ENCODE assay signal across 9 cellular contexts in the genomic region with DNA sequence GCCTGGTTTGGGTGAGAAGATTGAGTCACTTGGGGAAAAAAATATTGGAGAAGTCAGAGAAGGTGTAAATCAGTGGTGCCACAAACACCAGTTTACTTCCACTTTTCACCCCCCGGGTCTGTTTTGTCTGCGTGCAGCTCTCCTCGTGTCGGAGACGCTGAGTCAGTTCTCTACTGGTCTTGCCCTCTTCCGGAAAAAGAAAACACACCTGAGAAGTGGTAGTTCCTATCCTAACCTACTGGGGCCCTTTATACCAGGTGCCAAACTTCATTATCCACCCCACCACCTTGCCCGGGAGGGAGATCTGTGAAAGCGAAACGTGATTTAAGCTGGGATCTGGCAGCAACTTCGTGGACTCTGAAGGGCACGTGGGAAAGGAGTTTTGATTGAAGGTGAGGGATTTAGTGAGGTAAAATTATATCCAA. TPM values are rescaled to one million over a fixed set of nuclear protein-coding genes. Genes with fewer than 3 reads are reported as not detected.
A peak's percentile ranks its signal among the peaks of the same experiment; 100 is the strongest.
DNase-seq lines count a peak whose midpoint lies in the region; ATAC-seq, FAIRE-seq and TF ChIP-seq lines count a peak whose summit lies in the region.
"Had no signal": no experiment of that assay in that cellular context is flagged by ENCODE, and none has a peak within 500 bp of the region (broad histone marks: within the 10 kb centered on the region; RNA-seq: fewer than 3 reads in every experiment).

No MANE protein-coding gene starts in this region.

- peaks cover 38% of the 10 kb centered on the region for H3K79me2 ChIP-seq in hepatocyte

- peak; percentile 41 for TF ChIP-seq CTCF in CD8-positive, alpha-beta T cell (IDR thresholded peaks at IDR 0.05)
- TF ChIP-seq CTCF in hepatocyte (IDR thresholded peaks at IDR 0.05; ENCODE audit: poor library complexity), result no peak

- FAIRE-seq in small intestine (lab: Jason Lieb, UNC), result no peak
- FAIRE-seq: TTC549 had no signal

- no peaks in the 10 kb centered on the region for H3K27me3 Mint-ChIP-seq in CD8-positive, alpha-beta T cell (ENCODE audit: low read depth)

- no peaks in the 10 kb centered on the region for H3K9me3 ChIP-seq in CD8-positive, alpha-beta T cell (ENCODE audit: low read length)
- H3K9me3 ChIP-seq in hepatocyte (ENCODE audit: low read depth) (no peaks in the 10 kb centered on the region), small intestine (ENCODE audit: control insufficient read depth, low read depth) (no peaks in the 10 kb centered on the region)

- peaks cover 43% of the 10 kb centered on the region for H3K4me1 Mint-ChIP-seq in CD8-positive, alpha-beta T cell (ENCODE audit: low read depth)

- H4K20me1 ChIP-seq in hepatocyte (ENCODE audit: insufficient read depth, poor library complexity, severe bottlenecking), result peaks cover 31% of the 10 kb centered on the region

- DNase-seq in CD8-positive, alpha-beta T cell, result peak; percentile 42 to 87 (median 75)
- peak; percentile 43 for DNase-seq in RPMI7951 (ENCODE audit: low read depth)
- peak; percentile 66 to 68 for DNase-seq in activated naive CD4-positive, alpha-beta T cell treated with anti-CD3 and anti-CD28 coated beads, Interleukin-2, amount 50 U/mL, for 72 hours (ENCODE audit: low spot score in 2 of 2)
- DNase-seq in hepatocyte (ENCODE audit: low spot score), result peak; percentile 56
- DNase-seq in small intestine, result peak; percentile 79
- no peak for DNase-seq in ecto neural progenitor cell (ENCODE audit: low spot score)

- peak overlapping the region; percentile 66 for H3K4me3 ChIP-seq in CD8-positive, alpha-beta T cell (ENCODE audit: low read depth, low read length)
- H3K4me3 ChIP-seq in hepatocyte (peak overlapping the region; percentile 30), small intestine (ENCODE audit: low read depth in 1 of 2, low read length in 2 of 2) (peak overlapping the region; percentile 19 to 51)

- H3K4me3 Mint-ChIP-seq in CD8-positive, alpha-beta T cell, result peak overlapping the region; percentile 97

- CTCF ChIA-PET in CD8-positive, alpha-beta T cell (lab: Charles Lee), result interaction anchor here (0.8 to 4.4 kb wide), 20 partner anchors 13 to 403 kb away, joined by 3 to 39 read pairs (median 5); no protein-coding TSS in a partner anchor

- POLR2A ChIA-PET in CD8-positive, alpha-beta T cell (lab: Charles Lee), result interaction anchor here (0.9 to 4.4 kb wide), 20 partner anchors 9 to 376 kb away, joined by 3 to 45 read pairs (median 10); no protein-coding TSS in a partner anchor

- peaks cover 12% of the 10 kb centered on the region for H3K36me3 Mint-ChIP-seq in CD8-positive, alpha-beta T cell
- H3K36me3 Mint-ChIP-seq in activated naive CD4-positive, alpha-beta T cell treated with anti-CD3 and anti-CD28 coated beads, Interleukin-2, amount 50 U/mL, for 72 hours, result peaks cover 42 to 55% of the 10 kb centered on the region in 2 donors

- no peaks in the 10 kb centered on the region for H3K9me3 Mint-ChIP-seq in CD8-positive, alpha-beta T cell
- peaks cover 0 to 4% of the 10 kb centered on the region in 2 donors for H3K9me3 Mint-ChIP-seq in activated naive CD4-positive, alpha-beta T cell treated with anti-CD3 and anti-CD28 coated beads, Interleukin-2, amount 50 U/mL, for 72 hours

- no peaks in the 10 kb centered on the region for H3K9me2 ChIP-seq in hepatocyte (replicated peaks; ENCODE audit: insufficient read depth)

- peak overlapping the region; percentile 99 for H3K27ac Mint-ChIP-seq in CD8-positive, alpha-beta T cell
- peak overlapping the region; percentile 94 to 98 for H3K27ac Mint-ChIP-seq in activated naive CD4-positive, alpha-beta T cell treated with anti-CD3 and anti-CD28 coated beads, Interleukin-2, amount 50 U/mL, for 72 hours

- H3K4me2 ChIP-seq in hepatocyte, result peak overlapping the region; percentile 75

- H3K36me3 ChIP-seq in CD8-positive, alpha-beta T cell (ENCODE audit: insufficient read depth, low read length), result no peaks in the 10 kb centered on the region
- no peaks in the 10 kb centered on the region for H3K36me3 ChIP-seq in hepatocyte (replicated peaks; ENCODE audit: insufficient read depth, low read depth)
- no peaks in the 10 kb centered on the region for H3K36me3 ChIP-seq in small intestine (ENCODE audit: control insufficient read depth in 2 of 2, insufficient read depth in 2 of 2, low read length in 2 of 2)

- no peaks in the 10 kb centered on the region for H3K27me3 ChIP-seq in CD8-positive, alpha-beta T cell (ENCODE audit: insufficient read depth, low read length)
- no peaks in the 10 kb centered on the region for H3K27me3 ChIP-seq in hepatocyte
- no peaks in the 10 kb centered on the region for H3K27me3 ChIP-seq in small intestine (ENCODE audit: control insufficient read depth in 2 of 2, insufficient read depth in 2 of 2, low read length in 2 of 2)

- H2AFZ ChIP-seq in hepatocyte, result peak overlapping the region; percentile 74

- WGBS in hepatocyte (ENCODE audit: low lambda C conversion rate, missing lambda C conversion rate), result 38% methylated on average over 11 of the region's 11 CpGs
- WGBS in small intestine, 3 donors, result 9 to 16% (median 10%) methylated on average over 11 of the region's 11 CpGs

- intact Hi-C loops in CD8-positive, alpha-beta T cell (cut with DNase I, micrococcal nuclease), result loop anchor here (1.0 to 10.0 kb wide), 16 partner anchors 21 to 1847 kb away; a partner anchor contains a TSS

- peak overlapping the region; percentile 86 for H3K27ac ChIP-seq in CD8-positive, alpha-beta T cell (ENCODE audit: low read depth, low read length)
- peak overlapping the region; percentile 99 for H3K27ac ChIP-seq in hepatocyte
- peak overlapping the region; percentile 96 to 98 for H3K27ac ChIP-seq in small intestine (ENCODE audit: low read depth in 1 of 2, low read length in 1 of 2)

- ATAC-seq in CD8-positive, alpha-beta T cell, result peak; percentile 49
- peak; percentile 50 for ATAC-seq in GM19452 (IDR thresholded peaks at IDR 0.05; ENCODE audit: unreplicated experiment)
- peak; percentile 38 for ATAC-seq in HG03521 (IDR thresholded peaks at IDR 0.05; ENCODE audit: unreplicated experiment)
- ATAC-seq in activated naive CD4-positive, alpha-beta T cell treated with anti-CD3 and anti-CD28 coated beads, Interleukin-2, amount 50 U/mL, for 72 hours, result peak; percentile 47 to 63

- peaks cover 31% of the 10 kb centered on the region for H3K4me1 ChIP-seq in CD8-positive, alpha-beta T cell (ENCODE audit: insufficient read depth, low read length)
- H3K4me1 ChIP-seq in hepatocyte (ENCODE audit: insufficient read depth) (peaks cover 27% of the 10 kb centered on the region), small intestine (ENCODE audit: control insufficient read depth in 2 of 2, insufficient read depth in 1 of 2, low read depth in 1 of 2, low read length in 1 of 2) (peaks cover 0 to 11% of the 10 kb centered on the region in 2 donors)

RNA-seq across cellular contexts. Expression of a gene that starts 0.9 kb away (rescaled TPM):
- 100 to 1,000 TPM; 227 to 237 TPM for total RNA-seq in CD8-positive, alpha-beta T cell
- total RNA-seq in RPMI7951 (2014; rRNA removed; shearing (Covaris generic)), result 57.1 and 67.0 TPM in 2 replicates
- 100 to 1,000 TPM in 1 of 2 donors, 10 to 100 TPM in 1; 92.2 to 201 TPM for total RNA-seq in activated naive CD4-positive, alpha-beta T cell treated with anti-CD3 and anti-CD28 coated beads, Interleukin-2, amount 50 U/mL, for 72 hours
- total RNA-seq in hepatocyte, result 99.0 and 116 TPM in 2 replicates
- polyA plus RNA-seq in hepatocyte (74.4 and 78.7 TPM in 2 replicates), small intestine (10 to 100 TPM; 39.2 to 65.3 (median 47.6) TPM)
